In the genomic region with DNA sequence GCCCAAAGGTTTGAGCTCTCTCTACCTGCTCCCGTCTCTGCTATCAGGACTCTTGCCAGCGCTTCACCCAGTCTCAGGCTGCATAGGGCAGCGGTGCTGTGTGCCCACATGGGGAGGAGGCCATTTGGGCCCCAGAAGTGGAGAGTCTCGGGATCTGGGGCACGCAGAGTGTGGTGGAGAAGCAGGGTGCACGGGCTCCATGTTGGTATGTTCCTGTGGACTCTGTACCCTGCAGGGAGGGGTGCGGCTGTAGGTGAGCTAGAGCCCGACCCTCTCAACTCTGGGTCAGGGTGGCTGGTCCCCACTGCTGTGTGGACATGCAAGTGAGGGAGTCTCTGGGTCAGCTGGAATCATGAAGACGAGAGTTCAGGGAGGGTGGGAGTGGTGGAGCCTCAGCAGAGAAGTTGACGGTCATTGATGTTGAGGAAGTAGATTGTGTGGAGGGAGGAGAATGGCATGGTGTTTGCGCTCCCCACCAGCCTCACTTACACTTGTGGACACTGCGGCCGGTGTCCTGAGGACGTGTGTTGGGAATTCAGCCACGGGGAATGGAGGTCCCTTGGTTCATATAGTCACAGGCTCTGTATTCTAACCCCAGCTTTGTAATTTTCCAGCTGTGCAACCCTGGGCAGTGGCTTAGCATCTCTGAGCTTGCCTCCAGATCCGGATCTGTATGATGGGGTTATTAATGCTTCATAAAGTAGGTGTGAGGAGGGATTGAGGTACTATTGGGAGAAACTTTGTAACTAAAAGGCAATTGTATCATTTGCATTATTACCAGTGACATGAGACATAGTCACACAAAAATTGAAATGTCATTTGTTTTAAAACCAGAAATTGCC, we compare ENCODE assay signal across 12 cellular contexts. TPM values are rescaled to one million over a fixed set of nuclear protein-coding genes. Genes with fewer than 3 reads are reported as not detected.
DNase-seq lines count a peak whose midpoint lies in the region; ATAC-seq and FAIRE-seq lines count a peak whose summit lies in the region.
"Had no signal": no experiment of that assay in that cellular context is flagged by ENCODE, and none has a peak within 500 bp of the region (broad histone marks: within the 10 kb centered on the region; RNA-seq: fewer than 3 reads in every experiment).

No MANE protein-coding gene starts in this region.

- intact Hi-C loops in activated T-helper 1 cell treated with anti-CD3 and anti-CD28 coated beads, Interleukin-12 subunit alpha, Interleukin-12 subunit beta, Interleukin-2, Interleukin-4 antibody, amounts not matched to agents 30 ng/mL and 10 ng/mL and 1 ng/mL, durations not matched to agents 14 hours and 24 hours and 36 hours (cut with micrococcal nuclease) = loop anchor here (1.0 to 10.0 kb wide), 6 partner anchors 16 to 898 kb away; partner anchors contain the start of genes CKAP2L, SLC20A1 and ZC3H6

- no peak overlapping the region for H2BK120ac ChIP-seq in mesendoderm (ENCODE audit: low read depth, low read length)

- no peaks in the 10 kb centered on the region for H3K79me1 ChIP-seq in mesendoderm (ENCODE audit: low read length)

- no peak overlapping the region for H2BK5ac ChIP-seq in mesendoderm (ENCODE audit: low read length)

- H3K36me3 ChIP-seq in mesendoderm (ENCODE audit: control insufficient read depth, insufficient read depth, low read length) = no peaks in the 10 kb centered on the region

- H2AK5ac ChIP-seq in mesendoderm (ENCODE audit: low read length) = peak overlapping the region; percentile 63

- no peak for DNase-seq in stimulated activated naive CD8-positive, alpha-beta T cell treated with anti-CD3 and anti-CD28 coated beads, Interleukin-15, Interleukin-2, amounts not matched to agents 100 U/mL and 50 U/mL, for 24 hours
- DNase-seq in activated T-helper 1 cell treated with anti-CD3 and anti-CD28 coated beads, Interleukin-12 subunit alpha, Interleukin-12 subunit beta, Interleukin-2, Interleukin-4 antibody, amounts not matched to agents 30 ng/mL and 10 ng/mL and 1 ng/mL, durations not matched to agents 14 hours and 24 hours and 36 hours (ENCODE audit: low spot score) = no peak
- DNase-seq in mesendoderm (no peak), HTR-8/SVneo (ENCODE audit: insufficient read length, low spot score) (no peak), GM19239 (ENCODE audit: insufficient read length, low spot score) (no peak)
- DNase-seq: NCI-H446 had no signal

- H3K27me3 ChIP-seq in mesendoderm (ENCODE audit: insufficient read depth, low read length, poor library complexity) = no peaks in the 10 kb centered on the region

- H3K4me3 ChIP-seq in mesendoderm (ENCODE audit: low read length) = no peak overlapping the region

- ATAC-seq in stimulated activated naive CD8-positive, alpha-beta T cell treated with anti-CD3 and anti-CD28 coated beads, Interleukin-15, Interleukin-2, amounts not matched to agents 100 U/mL and 50 U/mL, for 24 hours = no peak
- ATAC-seq in GM18861 (IDR thresholded peaks at IDR 0.05; ENCODE audit: unreplicated experiment) (no peak), GM19328 (IDR thresholded peaks at IDR 0.05; ENCODE audit: unreplicated experiment) (no peak)

- H3K4ac ChIP-seq in mesendoderm (ENCODE audit: low read depth, low read length) = no peak overlapping the region

- peaks cover 34% of the 10 kb centered on the region for H3K36me3 Mint-ChIP-seq in stimulated activated naive CD8-positive, alpha-beta T cell treated with anti-CD3 and anti-CD28 coated beads, Interleukin-15, Interleukin-2, amounts not matched to agents 100 ng/mL and 50 ng/mL, for 24 hours (ENCODE audit: low read depth)
- peaks cover 44% of the 10 kb centered on the region for H3K36me3 Mint-ChIP-seq in activated T-helper 1 cell treated with anti-CD3 and anti-CD28 coated beads, Interleukin-12 subunit alpha, Interleukin-12 subunit beta, Interleukin-2, Interleukin-4 antibody, amounts not matched to agents 30 ng/mL and 10 ng/mL and 1 ng/mL, durations not matched to agents 14 hours and 24 hours and 36 hours (ENCODE audit: low read depth)

- H3K56ac ChIP-seq in mesendoderm (ENCODE audit: low read length) = peak overlapping the region; percentile 65

- H3K79me2 ChIP-seq in mesendoderm (ENCODE audit: control insufficient read depth, insufficient read depth, low read length) = no peaks in the 10 kb centered on the region

- peaks cover 6% of the 10 kb centered on the region for H3K4me1 ChIP-seq in mesendoderm (ENCODE audit: control insufficient read depth, low read depth, low read length)

- peak overlapping the region; percentile 93 for H3K27ac Mint-ChIP-seq in stimulated activated naive CD8-positive, alpha-beta T cell treated with anti-CD3 and anti-CD28 coated beads, Interleukin-15, Interleukin-2, amounts not matched to agents 100 ng/mL and 50 ng/mL, for 24 hours
- H3K27ac Mint-ChIP-seq in activated T-helper 1 cell treated with anti-CD3 and anti-CD28 coated beads, Interleukin-12 subunit alpha, Interleukin-12 subunit beta, Interleukin-2, Interleukin-4 antibody, amounts not matched to agents 30 ng/mL and 10 ng/mL and 1 ng/mL, durations not matched to agents 14 hours and 24 hours and 36 hours = peak overlapping the region; percentile 93

- WGBS in mesendoderm (ENCODE audit: extremely low coverage, insufficient coverage, low lambda C conversion rate) = no CpG with 5 or more reads among the region's 16 CpGs

- no peak overlapping the region for H4K5ac ChIP-seq in mesendoderm (ENCODE audit: low read length)

- H3K9me3 Mint-ChIP-seq in stimulated activated naive CD8-positive, alpha-beta T cell treated with anti-CD3 and anti-CD28 coated beads, Interleukin-15, Interleukin-2, amounts not matched to agents 100 ng/mL and 50 ng/mL, for 24 hours = peaks cover 5% of the 10 kb centered on the region
- H3K9me3 Mint-ChIP-seq in activated T-helper 1 cell treated with anti-CD3 and anti-CD28 coated beads, Interleukin-12 subunit alpha, Interleukin-12 subunit beta, Interleukin-2, Interleukin-4 antibody, amounts not matched to agents 30 ng/mL and 10 ng/mL and 1 ng/mL, durations not matched to agents 14 hours and 24 hours and 36 hours = peaks cover 10% of the 10 kb centered on the region

- no peak overlapping the region for H3K23ac ChIP-seq in mesendoderm (ENCODE audit: low read length)

- H4K8ac ChIP-seq in mesendoderm (ENCODE audit: low read depth, low read length) = no peak overlapping the region

- no peak overlapping the region for H2BK15ac ChIP-seq in mesendoderm (replicated peaks; ENCODE audit: low read depth)

- H3K4me2 ChIP-seq in mesendoderm (ENCODE audit: low read length) = no peak overlapping the region

- no peaks in the 10 kb centered on the region for H3K27me3 Mint-ChIP-seq in stimulated activated naive CD8-positive, alpha-beta T cell treated with anti-CD3 and anti-CD28 coated beads, Interleukin-15, Interleukin-2, amounts not matched to agents 100 ng/mL and 50 ng/mL, for 24 hours
- H3K27me3 Mint-ChIP-seq in activated T-helper 1 cell treated with anti-CD3 and anti-CD28 coated beads, Interleukin-12 subunit alpha, Interleukin-12 subunit beta, Interleukin-2, Interleukin-4 antibody, amounts not matched to agents 30 ng/mL and 10 ng/mL and 1 ng/mL, durations not matched to agents 14 hours and 24 hours and 36 hours (ENCODE audit: insufficient read depth) = peaks cover 3% of the 10 kb centered on the region

- H3K18ac ChIP-seq in mesendoderm (ENCODE audit: low read length) = no peak overlapping the region

- no peak overlapping the region for H3K9ac ChIP-seq in mesendoderm (ENCODE audit: low read length)

- peak overlapping the region; percentile 91 for H3K4me3 Mint-ChIP-seq in stimulated activated naive CD8-positive, alpha-beta T cell treated with anti-CD3 and anti-CD28 coated beads, Interleukin-15, Interleukin-2, amounts not matched to agents 100 ng/mL and 50 ng/mL, for 24 hours
- H3K4me3 Mint-ChIP-seq in activated T-helper 1 cell treated with anti-CD3 and anti-CD28 coated beads, Interleukin-12 subunit alpha, Interleukin-12 subunit beta, Interleukin-2, Interleukin-4 antibody, amounts not matched to agents 30 ng/mL and 10 ng/mL and 1 ng/mL, durations not matched to agents 14 hours and 24 hours and 36 hours = peak overlapping the region; percentile 89

- no peak for FAIRE-seq in HTR-8/SVneo (lab: Jason Lieb, UNC)
- FAIRE-seq in GM19239 (lab: Jason Lieb, UNC) = no peak
- FAIRE-seq: G401.6 had no signal

- H3K4me1 Mint-ChIP-seq in stimulated activated naive CD8-positive, alpha-beta T cell treated with anti-CD3 and anti-CD28 coated beads, Interleukin-15, Interleukin-2, amounts not matched to agents 100 ng/mL and 50 ng/mL, for 24 hours (ENCODE audit: low read depth) = peaks cover 81% of the 10 kb centered on the region
- H3K4me1 Mint-ChIP-seq in activated T-helper 1 cell treated with anti-CD3 and anti-CD28 coated beads, Interleukin-12 subunit alpha, Interleukin-12 subunit beta, Interleukin-2, Interleukin-4 antibody, amounts not matched to agents 30 ng/mL and 10 ng/mL and 1 ng/mL, durations not matched to agents 14 hours and 24 hours and 36 hours (ENCODE audit: low read depth) = peaks cover 72% of the 10 kb centered on the region

- H3K27ac ChIP-seq in mesendoderm (ENCODE audit: low read depth, low read length) = no peak overlapping the region

RNA-seq across cellular contexts. Expression of gene PSD4, which starts 0.8 kb away (rescaled TPM):
- total RNA-seq in activated T-helper 1 cell treated with anti-CD3 and anti-CD28 coated beads, Interleukin-12 subunit alpha, Interleukin-12 subunit beta, Interleukin-2, Interleukin-4 antibody, amounts not matched to agents 30 ng/mL and 10 ng/mL and 1 ng/mL, durations not matched to agents 14 hours and 24 hours and 36 hours = 249 and 257 TPM in 2 replicates
- 0.87 TPM for polyA plus RNA-seq in mesendoderm (2013, experiment 1 of 2)
- polyA plus RNA-seq in mesendoderm (2013, experiment 2 of 2) = 0.90 TPM

RNA-seq across cellular contexts. Expression of gene IL1RN, which starts 45.5 kb away (rescaled TPM):
- 4.2 and 4.7 TPM in 2 replicates for total RNA-seq in activated T-helper 1 cell treated with anti-CD3 and anti-CD28 coated beads, Interleukin-12 subunit alpha, Interleukin-12 subunit beta, Interleukin-2, Interleukin-4 antibody, amounts not matched to agents 30 ng/mL and 10 ng/mL and 1 ng/mL, durations not matched to agents 14 hours and 24 hours and 36 hours
- polyA plus RNA-seq in mesendoderm (2013, experiment 1 of 2) = 0.03 TPM
- 0.06 TPM for polyA plus RNA-seq in mesendoderm (2013, experiment 2 of 2)
- total RNA-seq: skeletal muscle tissue had no signal
- polyA plus RNA-seq: neural cell had no signal
